In the genomic region with DNA sequence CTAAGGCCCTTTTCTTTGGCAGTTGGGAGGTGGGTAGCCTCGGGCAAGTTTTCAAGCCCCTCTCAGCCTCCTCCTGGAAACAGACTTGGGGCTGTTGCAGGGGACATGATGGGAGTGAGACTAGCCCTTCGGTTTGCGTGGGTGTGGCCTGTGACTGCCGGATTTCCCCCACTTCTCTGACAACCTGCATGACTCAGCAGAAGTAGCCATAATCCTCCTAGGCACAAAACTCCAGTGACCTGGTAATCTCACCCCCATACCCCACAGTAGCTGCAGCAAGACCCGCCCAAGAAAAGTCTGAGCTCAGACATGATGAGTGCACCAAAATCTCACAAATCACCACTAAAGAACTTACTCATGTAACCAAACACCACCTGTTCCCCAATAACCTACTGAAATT, we compare ENCODE assay signal across 23 cellular contexts.
DNase-seq lines count a peak whose midpoint lies in the region; ATAC-seq, FAIRE-seq and TF ChIP-seq lines count a peak whose summit lies in the region.
"Had no signal": no experiment of that assay in that cellular context is flagged by ENCODE, and none has a peak within 500 bp of the region (broad histone marks: within the 10 kb centered on the region; RNA-seq: fewer than 3 reads in every experiment).

No MANE protein-coding gene starts in this region.

- ATAC-seq in DND-41 (ENCODE audit: insufficient read depth, low read depth) = peak; percentile 70
- ATAC-seq in HCT116 = no peak
- ATAC-seq in GM12878 = peak; percentile 66
- no peak for ATAC-seq in activated naive CD4-positive, alpha-beta T cell treated with anti-CD3 and anti-CD28 coated beads, Interleukin-2, amount 50 U/mL, for 72 hours
- no peak for ATAC-seq in stimulated activated naive CD8-positive, alpha-beta T cell treated with anti-CD3 and anti-CD28 coated beads, Interleukin-15, amount 100 ng/mL, for 72 hours
- ATAC-seq: T-helper 17 cell had no signal

- H4K20me1 ChIP-seq in DND-41 (ENCODE audit: insufficient read depth, low read length) = no peaks in the 10 kb centered on the region
- no peaks in the 10 kb centered on the region for H4K20me1 ChIP-seq in HCT116 (ENCODE audit: insufficient read depth)
- H4K20me1 ChIP-seq in GM12878 (ENCODE audit: control insufficient read depth, insufficient read depth) = no peaks in the 10 kb centered on the region

- H2AFZ ChIP-seq in DND-41 (ENCODE audit: low read depth, low read length) = peak overlapping the region; percentile 58
- peak overlapping the region; percentile 16 for H2AFZ ChIP-seq in HCT116 (ENCODE audit: low read depth, low read length, poor library complexity, severe bottlenecking)
- no peak overlapping the region for H2AFZ ChIP-seq in GM12878 (ENCODE audit: control insufficient read depth, low read depth, low read length)

- H3K9ac ChIP-seq in DND-41 (ENCODE audit: low read depth, low read length) (peak overlapping the region; percentile 62), HCT116 (ENCODE audit: low read length) (no peak overlapping the region), GM12878 (ENCODE audit: control insufficient read depth, insufficient read depth, low read length) (no peak overlapping the region)
- H3K9ac ChIP-seq: SK-N-SH had no signal

- FAIRE-seq in GM12878 (lab: Jason Lieb, UNC) = no peak
- FAIRE-seq: G401.6, RCC 7860 had no signal

- intact Hi-C loops in HCT116 (cut with micrococcal nuclease) (no loop called here), GM12878 (cut with micrococcal nuclease; ENCODE audit: unreplicated experiment) (no loop called here)

- H3K4me3 ChIP-seq in DND-41 (ENCODE audit: low read depth in 1 of 2, low read length in 2 of 2) = peak overlapping the region in 1 of 2 experiments; percentile 47; a peak in 2 of 4 replicates
- no peak overlapping the region for H3K4me3 ChIP-seq in HCT116 (replicated peaks in 1 of 2; ENCODE audit: low read depth in 1 of 2, low read length in 2 of 2)
- no peak overlapping the region for H3K4me3 ChIP-seq in GM12878
- H3K4me3 ChIP-seq: MG63 had no signal

- SMC1A ChIA-PET in GM12878 (lab: Charles Lee; ENCODE audit: uncharacterized antibody, unreplicated experiment) = interaction anchor here (1.0 kb wide), 1 partner anchor 14 kb away, joined by 3 read pairs; no protein-coding TSS in a partner anchor

- H3K36me3 ChIP-seq in DND-41 (ENCODE audit: insufficient read depth, low read length) (no peaks in the 10 kb centered on the region), HCT116 (ENCODE audit: control insufficient read depth in 1 of 2, insufficient read depth in 2 of 2, low read length in 2 of 2) (no peaks in the 10 kb centered on the region), KOPT-K1 (ENCODE audit: insufficient read depth, low read length) (no peaks in the 10 kb centered on the region), GM12878 (ENCODE audit: control insufficient read depth in 2 of 2, insufficient read depth in 2 of 2, low read length in 1 of 2) (no peaks in the 10 kb centered on the region)
- H3K36me3 ChIP-seq: MG63 had no signal

- H3K27ac ChIP-seq in DND-41 (ENCODE audit: low read length) (peak overlapping the region; percentile 92), HCT116 (ENCODE audit: low read depth, low read length) (no peak overlapping the region), KOPT-K1 (ENCODE audit: low read depth, low read length, poor library complexity, severe bottlenecking) (peak overlapping the region; percentile 99), GM12878 (ENCODE audit: control insufficient read depth, insufficient read depth) (no peak overlapping the region)

- RAD21 ChIA-PET in HCT116 (lab: Charles Lee; ENCODE audit: low non-redundant PET in 1 of 2, low total read pairs in 2 of 2, uncharacterized antibody in 2 of 2, unreplicated experiment in 2 of 2) = no interaction called here
- RAD21 ChIA-PET in GM12878 (lab: Charles Lee; ENCODE audit: unreplicated experiment) = no interaction called here

- 25% methylated on average over 5 of the region's 5 CpGs for WGBS in GM12878 (ENCODE audit: insufficient coverage, insufficient replicate concordance, low lambda C conversion rate, missing lambda C conversion rate)

- TF ChIP-seq RAD21 in HCT116 (IDR thresholded peaks at IDR 0.05; ENCODE audit: low read depth) (no peak), GM12878 (IDR thresholded peaks at IDR 0.05; ENCODE audit: insufficient read depth, low read depth, low read length) (no peak)

- H3K9me3 Mint-ChIP-seq in activated naive CD4-positive, alpha-beta T cell treated with anti-CD3 and anti-CD28 coated beads, Interleukin-2, amount 50 U/mL, for 72 hours = peaks cover 4 to 9% of the 10 kb centered on the region in 2 donors
- H3K9me3 Mint-ChIP-seq in stimulated activated naive CD8-positive, alpha-beta T cell treated with anti-CD3 and anti-CD28 coated beads, Interleukin-15, amount 100 ng/mL, for 72 hours = peaks cover 4 to 12% of the 10 kb centered on the region in 2 donors
- H3K9me3 Mint-ChIP-seq: IgD-negative memory B cell had no signal

- H3K79me2 ChIP-seq in DND-41 (ENCODE audit: insufficient read depth, low read length) (no peaks in the 10 kb centered on the region), HCT116 (ENCODE audit: insufficient read depth, low read length) (no peaks in the 10 kb centered on the region), GM12878 (ENCODE audit: control insufficient read depth, insufficient read depth, low read length) (no peaks in the 10 kb centered on the region)

- in situ Hi-C loops in GM12878 (cut with MboI) = no loop called here

- no peak overlapping the region for H3K4me3 Mint-ChIP-seq in stimulated activated naive CD8-positive, alpha-beta T cell treated with anti-CD3 and anti-CD28 coated beads, Interleukin-15, amount 100 ng/mL, for 72 hours
- H3K4me3 Mint-ChIP-seq: T-helper 17 cell had no signal

- H3K4me1 Mint-ChIP-seq in stimulated activated naive CD8-positive, alpha-beta T cell treated with anti-CD3 and anti-CD28 coated beads, Interleukin-15, amount 100 ng/mL, for 72 hours = no peaks in the 10 kb centered on the region
- H3K4me1 Mint-ChIP-seq: IgD-negative memory B cell, T-helper 17 cell had no signal

- peak overlapping the region; percentile 59 for H3K4me2 ChIP-seq in DND-41 (ENCODE audit: insufficient read depth, low read length)
- H3K4me2 ChIP-seq in HCT116 (ENCODE audit: low read length) = no peak overlapping the region
- no peak overlapping the region for H3K4me2 ChIP-seq in GM12878 (ENCODE audit: control insufficient read depth, insufficient read depth)
- H3K4me2 ChIP-seq: SK-N-SH had no signal

- no peaks in the 10 kb centered on the region for H3K9me2 ChIP-seq in HCT116 (ENCODE audit: insufficient read depth)
- H3K9me2 ChIP-seq: SK-N-SH had no signal

- H3K36me3 Mint-ChIP-seq in activated naive CD4-positive, alpha-beta T cell treated with anti-CD3 and anti-CD28 coated beads, Interleukin-2, amount 50 U/mL, for 72 hours = no peaks in the 10 kb centered on the region

- DNase-seq in DND-41 (peak; percentile 66), HCT116 (ENCODE audit: low read depth, low spot score) (no peak), GM12878 (ENCODE audit: low read depth, low spot score) (no peak), HT-29 (ENCODE audit: low spot score) (no peak), germinal center (ENCODE audit: low spot score) (no peak)
- no peak for DNase-seq in activated naive CD4-positive, alpha-beta T cell treated with anti-CD3 and anti-CD28 coated beads, Interleukin-2, amount 50 U/mL, for 72 hours (ENCODE audit: low spot score in 2 of 2)
- no peak for DNase-seq in stimulated activated naive CD8-positive, alpha-beta T cell treated with anti-CD3 and anti-CD28 coated beads, Interleukin-15, amount 100 ng/mL, for 72 hours
- DNase-seq: Calu3, GOT3, MG63, NCI-H1105 treated with DMSO at 0.1 percent for 48 hours, NCI-H146, NCI-H1930, NCI-H2107, NCI-H446 treated with DMSO at 0.1 percent for 48 hours, NCI-H526, SIG-M5, SK-N-SH, T-helper 17 cell had no signal

- POLR2A ChIA-PET in HCT116 (lab: Charles Lee) = no interaction called here
- POLR2A ChIA-PET in GM12878 (lab: Charles Lee) = no interaction called here

- H3K27me3 ChIP-seq in DND-41 (ENCODE audit: insufficient read depth, low read length, poor library complexity) = no peaks in the 10 kb centered on the region
- no peaks in the 10 kb centered on the region for H3K27me3 ChIP-seq in HCT116 (ENCODE audit: insufficient read depth, low read length)
- H3K27me3 ChIP-seq in GM12878 (replicated peaks in 1 of 2; ENCODE audit: control insufficient read depth in 2 of 2, insufficient read depth in 2 of 2, low read length in 1 of 2) = no peaks in the 10 kb centered on the region
- H3K27me3 ChIP-seq: MG63 had no signal

- no peak for TF ChIP-seq CTCF in DND-41 (IDR thresholded peaks at IDR 0.05; ENCODE audit: borderline replicate concordance, extremely low read depth, low read length, poor library complexity, severe bottlenecking)
- TF ChIP-seq CTCF in HCT116 (IDR thresholded peaks at IDR 0.05 in 2 of 3, conservative IDR thresholded peaks at IDR 0.05 in 1 of 3; ENCODE audit: borderline replicate concordance in 1 of 3, insufficient read depth in 1 of 3, low read depth in 2 of 3, low read length in 2 of 3) = no peak
- no peak for TF ChIP-seq CTCF in GM12878 (IDR thresholded peaks at IDR 0.05 in 2 of 3, conservative IDR thresholded peaks at IDR 0.05 in 1 of 3; ENCODE audit: control insufficient read depth in 2 of 3, extremely low read depth in 1 of 3, insufficient read depth in 1 of 3, low read depth in 3 of 3, low read length in 3 of 3)

- BruUV-seq in HCT116 (replicated peaks; lab: Mats Ljungman, UMichigan) (no TSS peak), GM12878 (replicated peaks; lab: Mats Ljungman, UMichigan) (no TSS peak)

- H3K4me1 ChIP-seq in DND-41 (ENCODE audit: insufficient read depth, low read length) (peaks cover 42% of the 10 kb centered on the region), HCT116 (ENCODE audit: control insufficient read depth in 1 of 2, insufficient read depth in 2 of 2, low read length in 2 of 2) (no peaks in the 10 kb centered on the region), GM12878 (ENCODE audit: control insufficient read depth, insufficient read depth, low read length) (no peaks in the 10 kb centered on the region)

- CTCF ChIA-PET in HCT116 (lab: Charles Lee) (no interaction called here), GM12878 (lab: Yijun Ruan, JAX) (no interaction called here)

- H3K27me3 Mint-ChIP-seq in stimulated activated naive CD8-positive, alpha-beta T cell treated with anti-CD3 and anti-CD28 coated beads, Interleukin-15, amount 100 ng/mL, for 72 hours = no peaks in the 10 kb centered on the region
- H3K27me3 Mint-ChIP-seq: IgD-negative memory B cell, T-helper 17 cell had no signal

- no peak for TF ChIP-seq EP300 in GM12878 (IDR thresholded peaks at IDR 0.05; ENCODE audit: borderline replicate concordance in 1 of 2, control insufficient read depth in 1 of 2, low read depth in 2 of 2, low read length in 2 of 2)

- H3K9me3 ChIP-seq in DND-41 (ENCODE audit: insufficient read depth, low read length, severe bottlenecking) = no peaks in the 10 kb centered on the region
- H3K9me3 ChIP-seq in HCT116 (ENCODE audit: control insufficient read depth in 1 of 2, insufficient read depth in 1 of 2, low read depth in 1 of 2, low read length in 2 of 2) = no peaks in the 10 kb centered on the region
- no peaks in the 10 kb centered on the region for H3K9me3 ChIP-seq in KOPT-K1 (ENCODE audit: insufficient read depth, low read length, poor library complexity, severe bottlenecking)
- H3K9me3 ChIP-seq in GM12878 (replicated peaks; ENCODE audit: control insufficient read depth, insufficient read depth, low read length) = no peaks in the 10 kb centered on the region
- H3K9me3 ChIP-seq: MG63, SK-N-SH had no signal

- no peak for TF ChIP-seq POLR2A in HCT116 (IDR thresholded peaks at IDR 0.05; ENCODE audit: borderline replicate concordance, extremely low read depth, insufficient read depth, insufficient read length)
- no peak for TF ChIP-seq POLR2A in GM12878 (IDR thresholded peaks at IDR 0.05; ENCODE audit: low read depth, low read length)

- H3K27ac Mint-ChIP-seq in activated naive CD4-positive, alpha-beta T cell treated with anti-CD3 and anti-CD28 coated beads, Interleukin-2, amount 50 U/mL, for 72 hours = no peak overlapping the region
- no peak overlapping the region for H3K27ac Mint-ChIP-seq in stimulated activated naive CD8-positive, alpha-beta T cell treated with anti-CD3 and anti-CD28 coated beads, Interleukin-15, amount 100 ng/mL, for 72 hours
- H3K27ac Mint-ChIP-seq: IgD-negative memory B cell, T-helper 17 cell had no signal

Comparison
In these comparisons a context has a peak if more than half of its experiments do, and no peak if none do; other contexts are left out.
1. ATAC-seq: peak in DND-41 (single experiment) and GM12878 (single experiment); none in HCT116 (single experiment), activated naive CD4-positive, alpha-beta T cell treated with anti-CD3 and anti-CD28 coated beads, Interleukin-2, amount 50 U/mL, for 72 hours (0 of 2) and stimulated activated naive CD8-positive, alpha-beta T cell treated with anti-CD3 and anti-CD28 coated beads, Interleukin-15, amount 100 ng/mL, for 72 hours (single experiment).
2. H3K27ac ChIP-seq: peak in DND-41 (single experiment) and KOPT-K1 (single experiment); none in HCT116 (single experiment) and GM12878 (single experiment).